ENCODE assay signal across 21 cellular contexts in genomic region chr6:149265945-149266344, GRCh38.
"Had no signal": no experiment of that assay in that cellular context is flagged by ENCODE, and none has a peak within 500 bp of the region (broad histone marks: within the 10 kb centered on the region; RNA-seq: fewer than 3 reads in every experiment).

No MANE protein-coding gene starts in this region.

- H3K9me3 Mint-ChIP-seq: activated naive CD4-positive, alpha-beta T cell treated with anti-CD3 and anti-CD28 coated beads for 36 hours; naive thymus-derived CD8-positive, alpha-beta T cell; neural crest cell had no signal

- ATAC-seq: activated CD8-positive, alpha-beta T cell treated with anti-CD3 and anti-CD28 coated beads, Interleukin-2, amount 10 ng/mL, durations not matched to agents 7 days and 5 days; activated T-cell treated with anti-CD3 and anti-CD28 coated beads, Interleukin-2, amount 50 U/mL, for 72 hours; heart right ventricle; naive thymus-derived CD8-positive, alpha-beta T cell; psoas muscle had no signal

- DNase-seq: activated CD4-positive, alpha-beta T cell treated with anti-CD3 and anti-CD28 coated beads for 1 hour; activated CD4-positive, alpha-beta T cell treated with anti-CD3 and anti-CD28 coated beads, Interleukin-2, amount 50 U/mL, for 1 hour; activated CD8-positive, alpha-beta T cell treated with anti-CD3 and anti-CD28 coated beads, Interleukin-2, amount 10 ng/mL, durations not matched to agents 7 days and 5 days; activated effector memory CD4-positive, alpha-beta T cell treated with anti-CD3 and anti-CD28 coated beads, Interleukin-2, amount 50 U/mL, for 16 hours; activated naive CD4-positive, alpha-beta T cell treated with anti-CD3 and anti-CD28 coated beads for 36 hours; activated T-cell treated with anti-CD3 and anti-CD28 coated beads for 4 hours; activated T-cell treated with anti-CD3 and anti-CD28 coated beads, Interleukin-2, amount 50 U/mL, for 72 hours; central memory CD4-positive, alpha-beta T cell; esophagus squamous epithelium; foreskin melanocyte; heart right ventricle; midbrain; naive thymus-derived CD8-positive, alpha-beta T cell; nucleus accumbens; psoas muscle; stimulated activated CD4-positive, alpha-beta T cell treated with anti-CD3 and anti-CD28 coated beads, Interleukin-15, amount 100 ng/mL, for 24 hours; stimulated activated CD4-positive, alpha-beta T cell treated with anti-CD3 and anti-CD28 coated beads, Interleukin-2, amount 100 ng/mL, for 24 hours; stimulated activated naive CD4-positive, alpha-beta T cell treated with Interleukin-2 at 50 U/mL for 16 hours; T-helper 9 cell; WERI-Rb-1 had no signal

- H3K27me3 Mint-ChIP-seq: naive thymus-derived CD8-positive, alpha-beta T cell had no signal

- H3K27ac Mint-ChIP-seq: activated CD8-positive, alpha-beta T cell treated with anti-CD3 and anti-CD28 coated beads, Interleukin-2, amount 10 ng/mL, durations not matched to agents 7 days and 5 days; activated T-cell treated with anti-CD3 and anti-CD28 coated beads, Interleukin-2, amount 50 U/mL, for 72 hours had no signal

- H3K36me3 Mint-ChIP-seq: naive thymus-derived CD8-positive, alpha-beta T cell had no signal

- H3K4me3 Mint-ChIP-seq: activated CD8-positive, alpha-beta T cell treated with anti-CD3 and anti-CD28 coated beads, Interleukin-2, amount 10 ng/mL, durations not matched to agents 7 days and 5 days; neural crest cell had no signal
